Comparison of ENCODE assay signal across 8 cellular contexts in the genomic region with DNA sequence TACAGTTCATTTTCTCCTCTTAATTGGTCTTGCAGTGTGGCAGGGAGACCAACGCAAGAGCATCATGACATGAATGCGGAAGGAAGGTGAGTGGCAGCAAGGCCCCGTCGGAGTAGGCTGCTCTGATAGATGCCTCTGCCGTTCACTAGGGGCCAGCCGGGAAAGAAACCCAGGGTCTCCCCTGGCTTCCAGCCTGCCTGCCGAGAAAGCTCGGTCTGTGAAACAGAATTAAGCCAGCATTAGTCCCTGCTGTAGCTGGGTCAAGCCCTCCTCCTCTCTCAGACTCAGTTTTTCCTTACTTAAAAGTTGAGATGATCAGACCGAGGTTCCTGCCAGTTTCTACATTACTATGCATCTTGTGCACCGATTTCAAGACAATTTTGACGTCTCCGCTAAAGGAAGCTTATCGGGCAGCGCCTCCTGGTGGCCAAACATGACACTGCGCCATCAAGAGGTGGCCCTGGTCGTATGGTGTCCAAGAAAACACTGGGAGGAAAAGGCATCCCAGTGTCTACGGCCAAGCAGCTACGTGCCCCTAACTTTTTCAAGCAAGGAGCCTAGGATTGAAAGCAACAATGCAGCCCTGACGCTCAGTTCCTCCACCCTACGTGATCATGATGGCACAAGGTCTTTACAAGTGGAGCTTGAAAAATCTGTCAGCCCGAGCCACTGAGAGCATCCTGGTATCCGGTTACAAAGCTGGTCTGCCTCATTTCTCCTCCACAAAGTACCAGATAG.
DNase-seq lines count a peak whose midpoint lies in the region; ATAC-seq, FAIRE-seq and TF ChIP-seq lines count a peak whose summit lies in the region.

No MANE protein-coding gene starts in this region.

- intact Hi-C loops in pancreas (cut with DNase I) = loop anchor here in 2 of 3 donors (5.0 to 10.0 kb wide), 3 partner anchors 252 to 475 kb away; partner anchors contain the start of gene NOS1 (in 2 of the 2)
- intact Hi-C loops in tibial artery (cut with DNase I; ENCODE audit: low total_unique reads) = loop anchor here (2.0 to 5.0 kb wide), 2 partner anchors 470 to 626 kb away; no protein-coding TSS in a partner anchor

- no peak for FAIRE-seq in pancreas (lab: Jason Lieb, UNC)

- CTCF ChIA-PET in activated naive CD4-positive, alpha-beta T cell treated with anti-CD3 and anti-CD28 coated beads, Interleukin-2, amount 10 ng/mL, durations not matched to agents 7 days and 5 days (lab: Charles Lee) = interaction anchor here (0.6 to 2.7 kb wide), 18 partner anchors 8 to 837 kb away, joined by 3 to 20 read pairs (median 4); no protein-coding TSS in a partner anchor

- no peak overlapping the region for H3K4me3 Mint-ChIP-seq in activated naive CD4-positive, alpha-beta T cell treated with anti-CD3 and anti-CD28 coated beads, Interleukin-2, amount 10 ng/mL, durations not matched to agents 7 days and 5 days

- no peaks in the 10 kb centered on the region for H3K9me3 Mint-ChIP-seq in activated naive CD4-positive, alpha-beta T cell treated with anti-CD3 and anti-CD28 coated beads, Interleukin-2, amount 10 ng/mL, durations not matched to agents 7 days and 5 days

- H3K4me1 Mint-ChIP-seq in activated naive CD4-positive, alpha-beta T cell treated with anti-CD3 and anti-CD28 coated beads, Interleukin-2, amount 10 ng/mL, durations not matched to agents 7 days and 5 days = peaks cover 5% of the 10 kb centered on the region

- H3K36me3 ChIP-seq in pancreas (no peaks in the 10 kb centered on the region), tibial artery (no peaks in the 10 kb centered on the region)

- H3K36me3 Mint-ChIP-seq in activated naive CD4-positive, alpha-beta T cell treated with anti-CD3 and anti-CD28 coated beads, Interleukin-2, amount 10 ng/mL, durations not matched to agents 7 days and 5 days = no peaks in the 10 kb centered on the region

- no peak overlapping the region for H3K4me3 ChIP-seq in Jurkat, Clone E6-1 (ENCODE audit: low read length)
- H3K4me3 ChIP-seq in pancreas (no peak overlapping the region), tibial artery (no peak overlapping the region)

- H3K27ac Mint-ChIP-seq in activated naive CD4-positive, alpha-beta T cell treated with anti-CD3 and anti-CD28 coated beads, Interleukin-2, amount 10 ng/mL, durations not matched to agents 7 days and 5 days = no peak overlapping the region

- no peak overlapping the region for H3K27ac ChIP-seq in pancreas
- H3K27ac ChIP-seq in tibial artery = no peak overlapping the region

- TF ChIP-seq CTCF in GM12874 (IDR thresholded peaks at IDR 0.05; ENCODE audit: insufficient read depth, low read depth, low read length) (peak; percentile 96), pancreas (IDR thresholded peaks at IDR 0.05) (peak; percentile 91 to 98 (median 94)), tibial artery (IDR thresholded peaks at IDR 0.05) (peak; percentile 83 to 90)

- 17 to 21% methylated on average over 22 of the region's 22 CpGs for WGBS in pancreas, 2 donors

- peaks cover 13% of the 10 kb centered on the region for H3K27me3 Mint-ChIP-seq in activated naive CD4-positive, alpha-beta T cell treated with anti-CD3 and anti-CD28 coated beads, Interleukin-2, amount 10 ng/mL, durations not matched to agents 7 days and 5 days

- H3K4me1 ChIP-seq in pancreas (no peaks in the 10 kb centered on the region), tibial artery (no peaks in the 10 kb centered on the region)

- DNase-seq in 8988T = peak; percentile 57
- DNase-seq in Jurkat, Clone E6-1 (ENCODE audit: low read depth, low spot score) = peak; percentile 56
- DNase-seq in SHP77 treated with DMSO at 0.1 percent for 48 hours (lab: John Stamatoyannopoulos, UW) = peak; percentile 35
- DNase-seq in activated naive CD4-positive, alpha-beta T cell treated with anti-CD3 and anti-CD28 coated beads, Interleukin-2, amount 10 ng/mL, durations not matched to agents 7 days and 5 days = peak; percentile 81
- DNase-seq in glomerular visceral epithelial cell (ENCODE audit: extremely low spot score) = peak; percentile 79
- peak; percentile 50 to 95 (median 78) for DNase-seq in pancreas
- DNase-seq in tibial artery = peak; percentile 71 to 86

- ATAC-seq in pancreas = peak; percentile 64 to 92 (median 84)

- H3K9me3 ChIP-seq in pancreas = no peaks in the 10 kb centered on the region
- no peaks in the 10 kb centered on the region for H3K9me3 ChIP-seq in tibial artery

- no peaks in the 10 kb centered on the region for H3K27me3 ChIP-seq in pancreas
- H3K27me3 ChIP-seq in tibial artery = peaks cover 0 to 36% of the 10 kb centered on the region in 2 donors
